Comparison of ENCODE assay signal across 8 cellular contexts in genomic region chr5:54310433-54311177, GRCh38. TPM values are rescaled to one million over a fixed set of nuclear protein-coding genes. Genes with fewer than 3 reads are reported as not detected.
DNase-seq lines count a peak whose midpoint lies in the region; ATAC-seq and TF ChIP-seq lines count a peak whose summit lies in the region.

Gene ARL15 (minus strand): TSS chr5:54310573.

- no peaks in the 10 kb centered on the region for H3K36me3 ChIP-seq in RWPE2 (ENCODE audit: low read depth)

- peak within 1 kb of the TSS; percentile 61 for H3K4me3 ChIP-seq in RWPE2 (ENCODE audit: severe bottlenecking)
- peak within 1 kb of the TSS; percentile 78 for H3K4me3 ChIP-seq in fibroblast of pulmonary artery (replicated peaks; ENCODE audit: low read depth, low read length)

- peak within 1 kb of the TSS; percentile 80 to 93 for H3K27ac Mint-ChIP-seq in natural killer cell treated with Interleukin-12 subunit alpha and Interleukin-12 subunit beta and Interleukin-15 and Interleukin-18, amount 100 ng/mL, for 72 hours

- no peaks in the 10 kb centered on the region for H3K36me3 Mint-ChIP-seq in natural killer cell treated with Interleukin-12 subunit alpha and Interleukin-12 subunit beta and Interleukin-15 and Interleukin-18, amount 100 ng/mL, for 72 hours

- TF ChIP-seq CTCF in RWPE2 (IDR thresholded peaks at IDR 0.05; ENCODE audit: poor library complexity, severe bottlenecking): no peak
- no peak for TF ChIP-seq CTCF in fibroblast of pulmonary artery (IDR thresholded peaks at IDR 0.05; ENCODE audit: low read length, missing control alignments)

- H3K27ac ChIP-seq in RWPE2 (ENCODE audit: poor library complexity, severe bottlenecking): peak within 1 kb of the TSS; percentile 53

- peak within 1 kb of the TSS; percentile 91 for H3K4me3 Mint-ChIP-seq in natural killer cell treated with Interleukin-12 subunit alpha and Interleukin-12 subunit beta and Interleukin-15 and Interleukin-18, amount 100 ng/mL, for 72 hours

- H3K27me3 Mint-ChIP-seq in natural killer cell treated with Interleukin-12 subunit alpha and Interleukin-12 subunit beta and Interleukin-15 and Interleukin-18, amount 100 ng/mL, for 72 hours: peaks cover 3 to 5% of the 10 kb centered on the region in 2 donors

- H3K4me1 ChIP-seq in RWPE2 (ENCODE audit: insufficient read depth, poor library complexity, severe bottlenecking): peaks cover 12% of the 10 kb centered on the region

- no peaks in the 10 kb centered on the region for H3K9me3 ChIP-seq in RWPE2 (ENCODE audit: severe bottlenecking)

- no peaks in the 10 kb centered on the region for H3K9me3 Mint-ChIP-seq in natural killer cell treated with Interleukin-12 subunit alpha and Interleukin-12 subunit beta and Interleukin-15 and Interleukin-18, amount 100 ng/mL, for 72 hours

- H3K27me3 ChIP-seq in RWPE2 (ENCODE audit: insufficient read depth, poor library complexity, severe bottlenecking): no peaks in the 10 kb centered on the region

- peak; percentile 80 for ATAC-seq in RWPE2 (ENCODE audit: low read depth)
- peak; percentile 98 for ATAC-seq in natural killer cell treated with Interleukin-12 subunit alpha and Interleukin-12 subunit beta and Interleukin-15 and Interleukin-18, amount 100 ng/mL, for 72 hours
- ATAC-seq in stimulated activated naive CD8-positive, alpha-beta T cell treated with anti-CD3 and anti-CD28 coated beads, Interleukin-15, Interleukin-2, amounts not matched to agents 100 U/mL and 50 U/mL, for 24 hours: peak; percentile 97

- DNase-seq in EH (ENCODE audit: low read depth): peak; percentile 98
- DNase-seq in H4 (ENCODE audit: low spot score): peak; percentile 96
- peak; percentile 98 for DNase-seq in LoVo (ENCODE audit: low spot score)
- peak; percentile 99 for DNase-seq in RWPE2 (ENCODE audit: low spot score)
- peak; percentile 96 for DNase-seq in activated T-helper 9 cell treated with anti-CD3 and anti-CD28 coated beads, Interleukin-2, amount 50 U/mL, for 16 hours (ENCODE audit: low read depth)
- peak; percentile 98 for DNase-seq in fibroblast of pulmonary artery (ENCODE audit: low read depth)
- peak; percentile 98 for DNase-seq in natural killer cell treated with Interleukin-12 subunit alpha and Interleukin-12 subunit beta and Interleukin-15 and Interleukin-18, amount 100 ng/mL, for 72 hours (ENCODE audit: low spot score)
- peak; percentile 96 for DNase-seq in stimulated activated naive CD8-positive, alpha-beta T cell treated with anti-CD3 and anti-CD28 coated beads, Interleukin-15, Interleukin-2, amounts not matched to agents 100 U/mL and 50 U/mL, for 24 hours

- peaks cover 20 to 28% of the 10 kb centered on the region in 2 donors for H3K4me1 Mint-ChIP-seq in natural killer cell treated with Interleukin-12 subunit alpha and Interleukin-12 subunit beta and Interleukin-15 and Interleukin-18, amount 100 ng/mL, for 72 hours (ENCODE audit: low read depth in 2 of 2)

RNA-seq across cellular contexts. Expression of gene ARL15, which starts in this region (rescaled TPM):
- total RNA-seq in H4 (2014; rRNA removed; shearing (Covaris generic)): 15.3 and 21.3 TPM in 2 replicates
- total RNA-seq in natural killer cell treated with Interleukin-12 subunit alpha and Interleukin-12 subunit beta and Interleukin-15 and Interleukin-18, amount 100 ng/mL, for 72 hours: 10 to 100 TPM; 12.0 to 13.0 TPM

Comparison
In these comparisons a context has a peak if more than half of its experiments do, and no peak if none do; other contexts are left out.
1. Peak in every context shown above with its lines: DNase-seq, ATAC-seq, H3K4me3 ChIP-seq and H3K27ac ChIP-seq.